Comparison of ENCODE assay signal across 8 cellular contexts in the genomic region with DNA sequence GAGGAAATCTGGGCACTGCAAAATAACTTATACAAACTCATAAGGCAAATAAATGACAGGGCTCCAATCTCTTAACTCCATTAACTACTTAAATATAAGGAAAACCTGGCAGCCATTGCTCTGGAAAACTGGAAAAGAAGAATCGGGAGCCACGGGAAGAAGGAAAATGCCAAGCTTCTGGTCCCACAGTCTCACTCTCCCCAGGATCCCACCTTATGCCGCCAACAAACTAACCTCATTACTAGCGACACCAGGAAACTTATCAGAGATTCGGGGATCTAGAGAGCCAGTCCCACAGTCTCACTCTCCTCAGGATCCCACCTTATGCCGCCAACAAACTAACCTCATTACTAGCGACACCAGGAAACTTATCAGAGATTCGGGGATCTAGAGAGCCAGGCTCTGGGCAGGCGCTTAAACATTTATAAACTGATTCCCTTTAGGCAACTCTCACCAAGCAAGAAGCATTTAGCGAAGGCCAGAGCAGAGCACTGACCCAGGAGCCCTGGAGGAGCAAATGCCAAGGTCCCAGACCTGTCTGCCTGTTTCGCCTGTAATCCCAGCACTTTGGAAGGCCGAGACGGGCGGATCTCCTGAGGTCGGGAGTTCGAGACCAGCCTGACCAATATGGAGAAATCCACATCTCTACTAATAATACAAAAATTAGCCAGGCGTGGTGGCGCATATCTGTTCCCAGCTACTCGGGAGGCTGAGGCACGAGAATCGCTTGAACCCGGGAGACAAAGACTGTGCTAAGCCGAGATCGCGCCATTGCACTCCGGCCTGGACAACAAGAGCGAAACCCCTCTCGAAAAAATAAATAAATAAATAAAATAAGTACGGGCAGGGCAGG. TPM values are rescaled to one million over a fixed set of nuclear protein-coding genes. Genes with fewer than 3 reads are reported as not detected.
DNase-seq lines count a peak whose midpoint lies in the region; ATAC-seq and TF ChIP-seq lines count a peak whose summit lies in the region.

No MANE protein-coding gene starts in this region.

- ATAC-seq in GM18909 (IDR thresholded peaks at IDR 0.05; ENCODE audit: poor library complexity, unreplicated experiment) (peak; percentile 1), PC-3 (no peak), HG03135 (IDR thresholded peaks at IDR 0.05; ENCODE audit: unreplicated experiment) (no peak)

- peak overlapping the region; percentile 95 for H3K4me3 ChIP-seq in PC-3 (ENCODE audit: low read length)
- peak overlapping the region; percentile 97 for H3K4me3 ChIP-seq in endodermal cell (ENCODE audit: low read length)
- peak overlapping the region; percentile 60 for H3K4me3 ChIP-seq in ovary

- intact Hi-C loops in PC-3 (cut with micrococcal nuclease) (loop anchor here (5.0 kb wide), 2 partner anchors 77 to 132 kb away; partner anchors contain the start of gene C1orf216), ovary (cut with DNase I) (no loop called here)

- BruUV-seq in PC-3 (replicated peaks; lab: Mats Ljungman, UMichigan): TSS peak; percentile 51

- H3K9me3 ChIP-seq in PC-3 (ENCODE audit: low read length): no peaks in the 10 kb centered on the region
- peaks cover 7% of the 10 kb centered on the region for H3K9me3 ChIP-seq in endodermal cell (ENCODE audit: control insufficient read depth, low read length)
- H3K9me3 ChIP-seq in ovary: no peaks in the 10 kb centered on the region

- H3K4me2 ChIP-seq in PC-3 (ENCODE audit: low read length): peak overlapping the region; percentile 79

- H3K27me3 ChIP-seq in PC-3 (ENCODE audit: low read length): no peaks in the 10 kb centered on the region
- peaks cover 22% of the 10 kb centered on the region for H3K27me3 ChIP-seq in endodermal cell (ENCODE audit: control insufficient read depth, insufficient read depth, low read length, poor library complexity, severe bottlenecking)
- no peaks in the 10 kb centered on the region for H3K27me3 ChIP-seq in ovary

- H3K27ac ChIP-seq in PC-3 (ENCODE audit: low read length) (peak overlapping the region; percentile 79), endodermal cell (ENCODE audit: low read depth, low read length) (peak overlapping the region; percentile 66), ovary (peak overlapping the region; percentile 54 to 77)

- H3K4me3 Mint-ChIP-seq in endodermal cell: peak overlapping the region; percentile 98

- no peak for TF ChIP-seq POLR2A in ovary (IDR thresholded peaks at IDR 0.05)

- H3K4me1 Mint-ChIP-seq in endodermal cell: peaks cover 14% of the 10 kb centered on the region

- H3K27me3 Mint-ChIP-seq in endodermal cell (ENCODE audit: insufficient read depth): peaks cover 18% of the 10 kb centered on the region

- H3K9ac ChIP-seq in PC-3 (ENCODE audit: low read length) (peak overlapping the region; percentile 96), endodermal cell (ENCODE audit: extremely low read depth, low read length, poor library complexity, severe bottlenecking) (peak overlapping the region; percentile 96)

- peaks cover 9% of the 10 kb centered on the region for H3K9me3 Mint-ChIP-seq in endodermal cell

- H3K27ac Mint-ChIP-seq in endodermal cell: peak overlapping the region; percentile 100

- peaks cover 57% of the 10 kb centered on the region for H3K79me2 ChIP-seq in PC-3 (ENCODE audit: low read length)

- peak; percentile 10 for DNase-seq in PC-3
- DNase-seq in endodermal cell: no peak
- peak in 1 of 5 donors; percentile 15 for DNase-seq in ovary
- DNase-seq in NCI-H2107 (lab: John Stamatoyannopoulos, UW): no peak
- DNase-seq in hepatic stellate cell (ENCODE audit: low spot score): no peak
- DNase-seq in hypothalamus (lab: John Stamatoyannopoulos, UW): no peak

- H3K4me1 ChIP-seq in PC-3 (ENCODE audit: insufficient read depth, low read length) (peaks cover 25% of the 10 kb centered on the region), endodermal cell (ENCODE audit: control insufficient read depth, insufficient read depth, low read length) (no peaks in the 10 kb centered on the region), ovary (ENCODE audit: insufficient read depth) (no peaks in the 10 kb centered on the region)

- H3K36me3 Mint-ChIP-seq in endodermal cell (ENCODE audit: low read depth): peaks cover 20% of the 10 kb centered on the region

- H3K36me3 ChIP-seq in PC-3 (ENCODE audit: low read depth, low read length) (peaks cover 11% of the 10 kb centered on the region), endodermal cell (ENCODE audit: control insufficient read depth, insufficient read depth, low read length) (peaks cover 26% of the 10 kb centered on the region), ovary (no peaks in the 10 kb centered on the region)

- CTCF ChIA-PET in PC-3 (lab: Charles Lee): interaction anchor here (0.5 kb wide), 1 partner anchor 83 kb away, joined by 3 read pairs; the partner anchor contains the start of gene NCDN

- H4K20me1 ChIP-seq in PC-3 (ENCODE audit: low read length): peaks cover 26% of the 10 kb centered on the region

- TF ChIP-seq EP300 in ovary (IDR thresholded peaks at IDR 0.05): no peak

- TF ChIP-seq CTCF in PC-3 (conservative IDR thresholded peaks at IDR 0.05; ENCODE audit: low read depth, low read length): no peak
- TF ChIP-seq CTCF in endodermal cell (conservative IDR thresholded peaks at IDR 0.05): no peak
- TF ChIP-seq CTCF in ovary (IDR thresholded peaks at IDR 0.05): no peak

- 32 to 40% methylated on average over 15 to 27 of the region's 29 CpGs for WGBS in endodermal cell (ENCODE audit: insufficient coverage in 1 of 2, insufficient read length in 1 of 2), 2 experiments
- WGBS in ovary, 3 donors: 15 to 17% (median 15%) methylated on average over 29 of the region's 29 CpGs

- no peaks in the 10 kb centered on the region for H3F3A ChIP-seq in PC-3 (ENCODE audit: low read length, unreplicated experiment)

- POLR2A ChIA-PET in PC-3 (lab: Charles Lee; ENCODE audit: unreplicated experiment): no interaction called here

- H3K9me2 ChIP-seq in PC-3 (replicated peaks; ENCODE audit: low read length): no peaks in the 10 kb centered on the region

- peak overlapping the region; percentile 74 for H2AFZ ChIP-seq in PC-3 (ENCODE audit: low read length)

RNA-seq across cellular contexts. Expression of gene PSMB2, which starts 0.7 kb away (rescaled TPM):
- total RNA-seq in PC-3 (2014; rRNA removed) (61.2 and 88.7 TPM in 2 replicates), endodermal cell (10 to 100 TPM; 66.0 to 71.3 TPM), ovary (10 to 100 TPM; 16.7 to 39.8 (median 36.9) TPM)
- polyA plus RNA-seq in endodermal cell (2013, experiment 1 of 2): 104 TPM
- polyA plus RNA-seq in endodermal cell (2013, experiment 2 of 2): 93.5 TPM
- polyA plus RNA-seq in ovary: 10 to 100 TPM; 32.0 to 88.7 TPM
